18 cellular contexts compared by ENCODE assay signal in genomic region chr6:32615885-32616532, GRCh38. TPM values are rescaled to one million over a fixed set of nuclear protein-coding genes. Genes with fewer than 3 reads are reported as not detected.
A peak's percentile ranks its signal among the peaks of the same experiment; 100 is the strongest.
DNase-seq lines count a peak whose midpoint lies in the region; ATAC-seq and TF ChIP-seq lines count a peak whose summit lies in the region.
"Had no signal": no experiment of that assay in that cellular context is flagged by ENCODE, and none has a peak within 500 bp of the region (broad histone marks: within the 10 kb centered on the region; RNA-seq: fewer than 3 reads in every experiment).

No MANE protein-coding gene starts in this region.

- H3K9ac ChIP-seq in endodermal cell (ENCODE audit: extremely low read depth, low read length, poor library complexity, severe bottlenecking): no peak overlapping the region
- H3K9ac ChIP-seq: GM23248 had no signal

- no peaks in the 10 kb centered on the region for H3K36me3 Mint-ChIP-seq in endodermal cell (ENCODE audit: low read depth)

- H3K4me3 ChIP-seq in LNCaP clone FGC (ENCODE audit: low read depth, low read length) (peak overlapping the region; percentile 27; the same call in 1 of the 2 replicates), endodermal cell (ENCODE audit: low read length) (no peak overlapping the region), uterus (no peak overlapping the region)
- H3K4me3 ChIP-seq: GM23248 had no signal

- no peak overlapping the region for H3K27ac Mint-ChIP-seq in stimulated activated naive CD8-positive, alpha-beta T cell treated with anti-CD3 and anti-CD28 coated beads, Interleukin-15, amount 100 ng/mL, for 72 hours
- H3K27ac Mint-ChIP-seq in endodermal cell: no peak overlapping the region

- H3K9me3 ChIP-seq in endodermal cell (ENCODE audit: control insufficient read depth, low read length) (peaks cover 1% of the 10 kb centered on the region), uterus (no peaks in the 10 kb centered on the region)

- H3K36me3 ChIP-seq in endodermal cell (ENCODE audit: control insufficient read depth, insufficient read depth, low read length): no peaks in the 10 kb centered on the region
- H3K36me3 ChIP-seq in uterus: no peaks in the 10 kb centered on the region

- TF ChIP-seq CTCF in LNCaP clone FGC (IDR thresholded peaks at IDR 0.05; ENCODE audit: control insufficient read depth, extremely low read depth, insufficient read depth) (no peak), endodermal cell (conservative IDR thresholded peaks at IDR 0.05) (peak; percentile 54), uterus (IDR thresholded peaks at IDR 0.05) (no peak)

- no peak overlapping the region for H3K4me3 Mint-ChIP-seq in stimulated activated naive CD8-positive, alpha-beta T cell treated with anti-CD3 and anti-CD28 coated beads, Interleukin-15, amount 100 ng/mL, for 72 hours
- H3K4me3 Mint-ChIP-seq in endodermal cell: no peak overlapping the region

- TF ChIP-seq POLR2A in uterus (IDR thresholded peaks at IDR 0.05): no peak

- H3K4me1 ChIP-seq in endodermal cell (ENCODE audit: control insufficient read depth, insufficient read depth, low read length) (no peaks in the 10 kb centered on the region), uterus (no peaks in the 10 kb centered on the region)

- intact Hi-C loops in uterus (cut with DNase I; ENCODE audit: low total_unique reads): no loop called here

- DNase-seq in stimulated activated naive CD8-positive, alpha-beta T cell treated with anti-CD3 and anti-CD28 coated beads, Interleukin-15, Interleukin-2, amounts not matched to agents 100 U/mL and 50 U/mL, for 24 hours: no peak
- no peak for DNase-seq in stimulated activated naive CD8-positive, alpha-beta T cell treated with anti-CD3 and anti-CD28 coated beads, Interleukin-15, amount 100 ng/mL, for 72 hours
- DNase-seq in LNCaP clone FGC (ENCODE audit: low read depth) (no peak), endodermal cell (no peak), uterus (no peak)
- DNase-seq: CD8-positive, alpha-beta memory T cell; GF-D8; GM23248; MV-4-11; NCI-H1417; NCI-H187 treated with DMSO at 0.1 percent for 48 hours; NCI-H446; NCI-H69; NK-92 treated with Interleukin-12 subunit alpha and Interleukin-12 subunit beta, amount 100 ng/mL, for 24 hours; RPMI8226; SIG-M5 had no signal

- no peaks in the 10 kb centered on the region for H3K27me3 ChIP-seq in endodermal cell (ENCODE audit: control insufficient read depth, insufficient read depth, low read length, poor library complexity, severe bottlenecking)
- H3K27me3 ChIP-seq in uterus: no peaks in the 10 kb centered on the region

- H3K27ac ChIP-seq in endodermal cell (ENCODE audit: low read depth, low read length): no peak overlapping the region
- no peak overlapping the region for H3K27ac ChIP-seq in uterus
- H3K27ac ChIP-seq: GM23248 had no signal

- ATAC-seq in stimulated activated naive CD8-positive, alpha-beta T cell treated with anti-CD3 and anti-CD28 coated beads, Interleukin-15, Interleukin-2, amounts not matched to agents 100 U/mL and 50 U/mL, for 24 hours: peak; percentile 90
- ATAC-seq in stimulated activated naive CD8-positive, alpha-beta T cell treated with anti-CD3 and anti-CD28 coated beads, Interleukin-15, amount 100 ng/mL, for 72 hours: no peak
- ATAC-seq in HG03432 (IDR thresholded peaks at IDR 0.05; ENCODE audit: unreplicated experiment): no peak
- no peak for ATAC-seq in HG03139 (IDR thresholded peaks at IDR 0.05; ENCODE audit: unreplicated experiment)

- H3K4me1 Mint-ChIP-seq in stimulated activated naive CD8-positive, alpha-beta T cell treated with anti-CD3 and anti-CD28 coated beads, Interleukin-15, amount 100 ng/mL, for 72 hours: peaks cover 10% of the 10 kb centered on the region
- peaks cover 2% of the 10 kb centered on the region for H3K4me1 Mint-ChIP-seq in endodermal cell

- H3K9me3 Mint-ChIP-seq in stimulated activated naive CD8-positive, alpha-beta T cell treated with anti-CD3 and anti-CD28 coated beads, Interleukin-15, amount 100 ng/mL, for 72 hours: peaks cover 10 to 26% of the 10 kb centered on the region in 2 donors
- H3K9me3 Mint-ChIP-seq in endodermal cell: peaks cover 9% of the 10 kb centered on the region

- 71% methylated on average over 3 of the region's 3 CpGs; no CpG with 5 or more reads in 1 of the 2 experiments for whole genome bisulfite sequencing in endodermal cell (ENCODE audit: insufficient coverage in 1 of 2, insufficient read length in 1 of 2), 2 experiments

- no peaks in the 10 kb centered on the region for H3K27me3 Mint-ChIP-seq in stimulated activated naive CD8-positive, alpha-beta T cell treated with anti-CD3 and anti-CD28 coated beads, Interleukin-15, amount 100 ng/mL, for 72 hours
- no peaks in the 10 kb centered on the region for H3K27me3 Mint-ChIP-seq in endodermal cell (ENCODE audit: insufficient read depth)
- H3K27me3 Mint-ChIP-seq: CD8-positive, alpha-beta memory T cell had no signal

RNA-seq across cellular contexts. Expression of gene HLA-DQA1, which starts 21.2 kb away (rescaled TPM):
- total RNA-seq in endodermal cell: under 1 TPM in 1 of 2 donors, not detected in 1; 0.97 TPM
- 0.25 TPM for polyA plus RNA-seq in endodermal cell (2013, experiment 1 of 2)
- not detected for polyA plus RNA-seq in endodermal cell (2013, experiment 2 of 2)
- 10 to 100 TPM in 3 of 4 donors, 1 to 10 TPM in 1; 3.8 to 41.8 (median 22.7) TPM for total RNA-seq in uterus
- total RNA-seq: GM23248 had no signal
- polyA plus RNA-seq: GM23248 had no signal

RNA-seq across cellular contexts. Expression of gene HLA-DRB1, which starts 26.4 kb away (rescaled TPM):
- total RNA-seq in endodermal cell (10 to 100 TPM in 1 of 2 donors, 1 to 10 TPM in 1; 9.9 to 14.6 TPM), uterus (100 to 1,000 TPM in 2 of 4 donors, 10 to 100 TPM in 2; 15.9 to 197 (median 79.2) TPM)
- 9.0 TPM for polyA plus RNA-seq in endodermal cell (2013, experiment 1 of 2)
- 7.6 TPM for polyA plus RNA-seq in endodermal cell (2013, experiment 2 of 2)
- total RNA-seq: GM23248 had no signal

RNA-seq across cellular contexts. Expression of gene HLA-DQB1, which starts 50.4 kb away (rescaled TPM):
- 10 to 100 TPM in 1 of 2 donors, 1 to 10 TPM in 1; 2.2 to 11.1 TPM for total RNA-seq in endodermal cell
- 4.8 TPM for polyA plus RNA-seq in endodermal cell (2013, experiment 1 of 2)
- polyA plus RNA-seq in endodermal cell (2013, experiment 2 of 2): 5.9 TPM
- 10 to 100 TPM in 2 of 4 donors, 1 to 10 TPM in 1, not detected in 1; 4.9 to 31.2 (median 17.9) TPM for total RNA-seq in uterus
- total RNA-seq: GM23248 had no signal
- polyA plus RNA-seq: GM23248 had no signal
